In genomic region chr10:86863443-86863842, GRCh38 we compare ENCODE assay signal across 1 cellular context.
TF ChIP-seq lines count a peak whose summit lies in the region.

No MANE protein-coding gene starts in this region.

TF ChIP-seq in GM23338, 12 proteins besides CTCF, POLR2A, EP300 and RAD21 (continued from another document):
- no peak for TF ChIP-seq REST (IDR thresholded peaks at IDR 0.05; ENCODE audit: unreplicated experiment)
